Comparison of ENCODE assay signal across 8 cellular contexts in the genomic region with DNA sequence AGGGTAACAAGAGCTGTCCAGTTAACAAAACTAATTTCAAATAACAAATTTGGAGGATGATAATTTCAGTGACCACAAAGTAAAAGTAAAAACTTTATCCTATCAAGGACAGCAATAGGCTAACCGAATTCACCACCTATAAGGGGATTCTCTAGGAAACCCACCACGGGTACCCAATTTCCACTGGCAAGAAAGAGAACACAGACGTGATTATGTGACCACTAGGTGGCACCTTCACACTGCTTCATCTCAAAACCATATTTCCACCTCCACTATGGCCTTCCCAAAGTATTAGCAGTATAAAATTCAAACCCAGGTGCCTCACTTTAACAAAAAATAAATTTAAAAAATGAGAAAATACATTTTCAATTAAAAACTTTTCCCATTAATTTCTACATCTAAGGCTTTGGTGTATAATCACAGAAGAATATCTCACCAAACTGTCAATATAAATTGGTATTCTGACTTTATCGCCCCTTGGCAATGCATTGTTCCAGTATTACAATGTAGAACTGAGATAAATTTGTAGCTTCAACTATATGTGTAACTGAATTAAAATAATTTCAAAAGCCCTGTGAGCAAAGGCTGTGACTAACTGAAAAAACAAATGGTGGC.
A peak's percentile ranks its signal among the peaks of the same experiment; 100 is the strongest.
DNase-seq lines count a peak whose midpoint lies in the region; ATAC-seq and TF ChIP-seq lines count a peak whose summit lies in the region.

No MANE protein-coding gene starts in this region.

- no peak overlapping the region for H3K4me3 Mint-ChIP-seq in CD4-positive, alpha-beta T cell

- no peaks in the 10 kb centered on the region for H3K36me3 Mint-ChIP-seq in CD4-positive, alpha-beta T cell (ENCODE audit: low read depth)

- no peaks in the 10 kb centered on the region for H3K27me3 Mint-ChIP-seq in CD4-positive, alpha-beta T cell

- no peaks in the 10 kb centered on the region for H3K9me3 ChIP-seq in CD4-positive, alpha-beta T cell (ENCODE audit: control insufficient read depth, low read length)
- H3K9me3 ChIP-seq in psoas muscle, result no peaks in the 10 kb centered on the region

- no peaks in the 10 kb centered on the region for H3K36me3 ChIP-seq in psoas muscle (ENCODE audit: insufficient read depth in 1 of 2, low read depth in 1 of 2)

- no peak overlapping the region for H3K4me3 ChIP-seq in psoas muscle

- POLR2A ChIA-PET in CD4-positive, alpha-beta T cell (lab: Charles Lee), result interaction anchor here (1.0 to 1.2 kb wide), 3 partner anchors 57 to 71 kb away, joined by 3 to 6 read pairs (median 4); no protein-coding TSS in a partner anchor

- no peaks in the 10 kb centered on the region for H3K27me3 ChIP-seq in CD4-positive, alpha-beta T cell (ENCODE audit: control insufficient read depth, insufficient read depth, low read length)
- peaks cover 0 to 5% (median 0%) of the 10 kb centered on the region in 3 donors for H3K27me3 ChIP-seq in psoas muscle (ENCODE audit: insufficient read depth in 3 of 3, low read length in 2 of 3)

- H3K4me1 ChIP-seq in psoas muscle, result no peaks in the 10 kb centered on the region

- intact Hi-C loops in CD4-positive, alpha-beta T cell (cut with DNase I, micrococcal nuclease), result loop anchor here (1.0 to 10.0 kb wide), 6 partner anchors 71 to 739 kb away; no protein-coding TSS in a partner anchor
- intact Hi-C loops in psoas muscle (cut with DNase I), result loop anchor here (1.0 to 5.0 kb wide), 2 partner anchors 71 kb away; no protein-coding TSS in a partner anchor

- no peak overlapping the region for H3K27ac Mint-ChIP-seq in CD4-positive, alpha-beta T cell

- CTCF ChIA-PET in CD4-positive, alpha-beta T cell (lab: Charles Lee), result interaction anchor here (0.7 to 1.3 kb wide), 8 partner anchors 9 to 652 kb away, joined by 3 to 4 read pairs (median 3); no protein-coding TSS in a partner anchor

- TF ChIP-seq CTCF in CD4-positive, alpha-beta T cell (IDR thresholded peaks at IDR 0.05), result peak; percentile 94
- peak; percentile 87 for TF ChIP-seq CTCF in psoas muscle (IDR thresholded peaks at IDR 0.05)

- H3K27ac ChIP-seq in CD4-positive, alpha-beta T cell (ENCODE audit: low read depth, low read length), result no peak overlapping the region
- no peak overlapping the region for H3K27ac ChIP-seq in psoas muscle

- DNase-seq in CD4-positive, alpha-beta T cell, result peak in 5 of 10 experiments; percentile 3 to 12 (median 4)
- DNase-seq in GM19240 (ENCODE audit: insufficient read length, low spot score) (peak; percentile 10), NCI-H345 treated with DMSO at 0.1 percent for 48 hours (lab: John Stamatoyannopoulos, UW; ENCODE audit: unreplicated experiment) (peak; percentile 24), globus pallidus (ENCODE audit: low spot score) (peak; percentile 45), psoas muscle (no peak)
- DNase-seq in activated CD4-positive, alpha-beta T cell treated with anti-CD3 and anti-CD28 coated beads, Interleukin-2, amount 50 U/mL, for 4 hours, result peak; percentile 2 to 9
- no peak for DNase-seq in effector CD8-positive, alpha-beta T cell (lab: John Stamatoyannopoulos, UW)

- no peaks in the 10 kb centered on the region for H3K4me1 Mint-ChIP-seq in CD4-positive, alpha-beta T cell (ENCODE audit: low read depth)

- WGBS in psoas muscle, 3 donors, result 26 to 31% (median 27%) methylated on average over 4 of the region's 4 CpGs

- ATAC-seq in CD4-positive, alpha-beta T cell (ENCODE audit: poor library complexity), result no peak
- peak in 3 of 4 donors; percentile 57 to 69 (median 68) for ATAC-seq in psoas muscle
- no peak for ATAC-seq in HG02938 (IDR thresholded peaks at IDR 0.05; ENCODE audit: unreplicated experiment)

- H3K9me3 Mint-ChIP-seq in CD4-positive, alpha-beta T cell, result no peaks in the 10 kb centered on the region

Comparison
In these comparisons a context has a peak if more than half of its experiments do, and no peak if none do; other contexts are left out.
1. ATAC-seq: peak in psoas muscle (3 of 4); none in CD4-positive, alpha-beta T cell (single experiment) and HG02938 (single experiment).
2. DNase-seq: peak in GM19240 (single experiment), NCI-H345 treated with DMSO at 0.1 percent for 48 hours (single experiment), activated CD4-positive, alpha-beta T cell treated with anti-CD3 and anti-CD28 coated beads, Interleukin-2, amount 50 U/mL, for 4 hours (2 of 2) and globus pallidus (single experiment); none in psoas muscle (0 of 2) and effector CD8-positive, alpha-beta T cell (single experiment).